8 cellular contexts compared by ENCODE assay signal in the genomic region with DNA sequence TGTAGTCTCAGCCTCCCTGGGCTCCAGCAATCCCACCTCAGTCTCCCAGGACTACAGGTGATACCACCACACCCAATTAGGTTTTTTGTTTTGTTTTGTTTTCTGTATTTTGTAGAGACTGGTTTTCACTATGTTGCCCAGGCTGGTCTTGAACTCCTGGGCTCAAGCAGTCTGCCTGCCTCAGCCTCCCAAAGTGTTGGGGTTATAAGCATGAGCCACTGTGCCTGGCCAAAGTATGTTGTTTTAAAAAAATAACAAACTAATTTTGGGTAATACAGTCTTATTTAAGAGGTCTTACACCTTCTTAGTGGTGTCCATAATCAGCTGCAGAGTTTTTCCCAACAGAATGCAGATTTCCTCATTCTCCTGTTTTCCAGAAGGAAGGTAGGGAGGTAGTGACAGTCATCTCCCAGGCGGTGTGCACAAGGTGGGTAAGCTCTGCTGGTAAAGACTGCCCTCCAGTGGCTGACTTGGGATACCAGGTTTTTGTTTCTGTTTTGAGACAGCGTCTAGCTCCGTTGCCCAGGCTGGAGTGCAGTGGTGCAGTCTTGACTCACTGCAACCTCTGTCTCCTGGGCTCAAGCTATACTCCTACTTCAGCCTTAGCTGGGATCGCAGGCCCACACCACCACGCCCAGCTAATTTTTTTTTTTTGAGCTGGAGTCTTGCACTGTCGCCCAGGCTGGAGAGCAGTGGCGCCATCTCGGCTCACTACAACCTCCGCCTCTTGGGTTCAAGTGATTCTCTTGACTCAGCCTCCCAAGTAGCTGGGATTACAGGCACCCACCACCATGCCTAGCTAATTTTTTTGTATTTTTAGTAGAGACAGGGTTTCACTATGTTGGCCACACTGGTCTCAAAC. TPM values are rescaled to one million over a fixed set of nuclear protein-coding genes. Genes with fewer than 3 reads are reported as not detected.
DNase-seq lines count a peak whose midpoint lies in the region; ATAC-seq and TF ChIP-seq lines count a peak whose summit lies in the region.

No MANE protein-coding gene starts in this region.

- DNase-seq in DMS79 (lab: John Stamatoyannopoulos, UW), result peak; percentile 28
- DNase-seq in HAP-1 (ENCODE audit: low spot score in 2 of 2), result peak; percentile 71 to 86
- DNase-seq in NCI-H1417 (lab: John Stamatoyannopoulos, UW), result peak; percentile 65 to 88 (median 69)
- DNase-seq in T-helper 17 cell, result peak; percentile 36 to 65 (median 48)
- peak in 54 of 58 donors; percentile 5 to 82 (median 42) for DNase-seq in anterior cingulate cortex (lab: John Stamatoyannopoulos, UW)
- peak; percentile 52 to 76 (median 70) for DNase-seq in right cardiac atrium
- DNase-seq in sigmoid colon, result peak; percentile 78

- no peak overlapping the region for H3K4me3 ChIP-seq in HAP-1
- H3K4me3 ChIP-seq in right cardiac atrium (ENCODE audit: low read length), result no peak overlapping the region
- H3K4me3 ChIP-seq in sigmoid colon, result no peak overlapping the region

- H3K4me1 Mint-ChIP-seq in T-helper 17 cell, result peaks cover 12% of the 10 kb centered on the region

- intact Hi-C loops in right cardiac atrium (cut with DNase I), result loop anchor here (2.0 to 10.0 kb wide), 6 partner anchors 72 to 302 kb away; a partner anchor contains a TSS
- intact Hi-C loops in sigmoid colon (cut with DNase I), result loop anchor here (1.0 kb wide), 1 partner anchor 298 kb away; no protein-coding TSS in a partner anchor

- H3K27me3 ChIP-seq in HAP-1 (ENCODE audit: low read depth) (no peaks in the 10 kb centered on the region), right cardiac atrium (ENCODE audit: control insufficient read depth, insufficient read depth) (no peaks in the 10 kb centered on the region), sigmoid colon (no peaks in the 10 kb centered on the region)

- H3K36me3 ChIP-seq in HAP-1 (replicated peaks) (peaks cover 54% of the 10 kb centered on the region), sigmoid colon (peaks cover 0 to 49% (median 6%) of the 10 kb centered on the region in 4 donors)

- peak; percentile 93 for ATAC-seq in T-helper 17 cell
- ATAC-seq in right cardiac atrium, result peak; percentile 84 to 90
- ATAC-seq in HG02981 (IDR thresholded peaks at IDR 0.05; ENCODE audit: unreplicated experiment), result no peak

- no peaks in the 10 kb centered on the region for H3K36me3 Mint-ChIP-seq in T-helper 17 cell (ENCODE audit: low read depth)

- no peaks in the 10 kb centered on the region for H3K4me1 ChIP-seq in HAP-1
- peaks cover 3% of the 10 kb centered on the region for H3K4me1 ChIP-seq in right cardiac atrium (ENCODE audit: control insufficient read depth, insufficient read depth, low read length)
- H3K4me1 ChIP-seq in sigmoid colon, result no peaks in the 10 kb centered on the region

- peak; percentile 61 to 85 (median 76) for TF ChIP-seq CTCF in sigmoid colon (IDR thresholded peaks at IDR 0.05)

- TF ChIP-seq EP300 in sigmoid colon (IDR thresholded peaks at IDR 0.05), result no peak

- no peak for TF ChIP-seq POLR2A in sigmoid colon (IDR thresholded peaks at IDR 0.05)

- in situ Hi-C loops in HAP-1 (cut with MboI; ENCODE audit: low sequenced_read_pairs), result loop anchor here (5.0 to 25.0 kb wide), 2 partner anchors 300 to 580 kb away; no protein-coding TSS in a partner anchor

- 62% methylated on average over 9 of the region's 9 CpGs for WGBS in right cardiac atrium
- WGBS in sigmoid colon, 2 donors, result 56 to 72% methylated on average over 9 of the region's 9 CpGs

- H3K9me3 ChIP-seq in HAP-1, result no peaks in the 10 kb centered on the region
- H3K9me3 ChIP-seq in T-helper 17 cell (ENCODE audit: control insufficient read depth, low read length, poor library complexity, severe bottlenecking), result no peaks in the 10 kb centered on the region
- H3K9me3 ChIP-seq in right cardiac atrium (ENCODE audit: control insufficient read depth, low read length), result no peaks in the 10 kb centered on the region
- no peaks in the 10 kb centered on the region for H3K9me3 ChIP-seq in sigmoid colon

- no peak overlapping the region for H3K4me3 Mint-ChIP-seq in T-helper 17 cell

- H3K27ac ChIP-seq in right cardiac atrium (ENCODE audit: low read length) (no peak overlapping the region), sigmoid colon (no peak overlapping the region)

- H3K27me3 Mint-ChIP-seq in T-helper 17 cell, result no peaks in the 10 kb centered on the region

- H3K27ac Mint-ChIP-seq in T-helper 17 cell, result peak overlapping the region; percentile 87

RNA-seq across cellular contexts. Expression of a gene that starts 58.4 kb away (rescaled TPM):
- total RNA-seq in T-helper 17 cell (1 to 10 TPM in 1 of 2 donors, under 1 TPM in 1; 0.26 to 1.7 TPM), right cardiac atrium (1 to 10 TPM; 1.0 to 2.5 (median 1.9) TPM), sigmoid colon (1 to 10 TPM in 1 of 4 donors, under 1 TPM in 2, not detected in 1; 0.55 to 2.1 (median 0.71) TPM)
- polyA plus RNA-seq in right cardiac atrium (1.2 TPM), sigmoid colon (under 1 TPM in 1 of 3 donors, not detected in 2; 0.34 TPM)

Comparison
In these comparisons a context has a peak if more than half of its experiments do, and no peak if none do; other contexts are left out.
1. DNase-seq: peak in every context shown above with its lines; median percentile 78 in HAP-1; 78 in sigmoid colon; 70 in right cardiac atrium; 69 in NCI-H1417; 48 in T-helper 17 cell; 42 in anterior cingulate cortex; 28 in DMS79.